Comparison of ENCODE assay signal across 2 cellular contexts in the genomic region with DNA sequence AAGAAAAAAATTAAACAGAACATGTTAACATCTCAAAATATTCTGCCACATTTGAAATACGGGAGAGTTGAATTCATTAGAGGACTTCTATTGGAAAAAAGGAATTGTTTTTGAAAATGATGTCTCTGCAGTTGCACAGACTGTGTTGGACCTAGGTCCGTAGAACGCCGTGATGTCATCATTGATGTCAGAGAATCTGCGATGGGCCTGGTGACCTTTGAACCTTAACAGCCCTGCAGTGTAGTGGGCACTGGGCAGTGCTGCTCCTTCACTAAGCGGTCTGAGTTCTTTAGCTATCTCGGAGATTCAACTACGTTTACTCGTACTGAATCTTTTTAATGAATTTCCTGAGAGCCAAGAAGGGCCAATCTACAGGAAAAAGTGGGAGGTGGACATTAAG.
TF ChIP-seq lines count a peak whose summit lies in the region.

FAM170A (plus strand) TSS at position 220 of the 400 bp plus-strand sequence. CDS start 211 bp downstream, outside the sequence.

TF ChIP-seq in HepG2, 621 proteins besides CTCF, POLR2A, EP300 and RAD21:
- TF ChIP-seq ZNF609 (CRISPR knock-in tag; IDR thresholded peaks at IDR 0.05; ENCODE audit: borderline replicate concordance) (no peak), TP53 (CRISPR knock-in tag; conservative IDR thresholded peaks at IDR 0.05) (no peak), CBX1 (IDR thresholded peaks at IDR 0.05; ENCODE audit: low read depth) (no peak), CREB1 (IDR thresholded peaks at IDR 0.05) (peak; percentile 57), CREB1 (CRISPR knock-in tag; IDR thresholded peaks at IDR 0.05) (no peak), ZNF577 (CRISPR knock-in tag; IDR thresholded peaks at IDR 0.05; ENCODE audit: borderline replicate concordance, low read depth) (no peak)
TF ChIP-seq in HepG2: peak in this region for 1.

TF ChIP-seq in K562, 482 proteins besides CTCF, POLR2A, EP300 and RAD21:
- TF ChIP-seq PTRF (tag; IDR thresholded peaks at IDR 0.05) (no peak), BRD4 (IDR thresholded peaks at IDR 0.05) (no peak), DACH1 (IDR thresholded peaks at IDR 0.05; ENCODE audit: partially characterized antibody) (no peak), NR2C1 (IDR thresholded peaks at IDR 0.05) (peak; percentile 54), NR2C1 (tag; IDR thresholded peaks at IDR 0.05) (peak; percentile 77), RBM34 (IDR thresholded peaks at IDR 0.05; ENCODE audit: borderline replicate concordance, insufficient read depth, low read length) (no peak), CTBP1 (IDR thresholded peaks at IDR 0.05; ENCODE audit: borderline replicate concordance) (no peak)
- TF ChIP-seq, protein P1, sequence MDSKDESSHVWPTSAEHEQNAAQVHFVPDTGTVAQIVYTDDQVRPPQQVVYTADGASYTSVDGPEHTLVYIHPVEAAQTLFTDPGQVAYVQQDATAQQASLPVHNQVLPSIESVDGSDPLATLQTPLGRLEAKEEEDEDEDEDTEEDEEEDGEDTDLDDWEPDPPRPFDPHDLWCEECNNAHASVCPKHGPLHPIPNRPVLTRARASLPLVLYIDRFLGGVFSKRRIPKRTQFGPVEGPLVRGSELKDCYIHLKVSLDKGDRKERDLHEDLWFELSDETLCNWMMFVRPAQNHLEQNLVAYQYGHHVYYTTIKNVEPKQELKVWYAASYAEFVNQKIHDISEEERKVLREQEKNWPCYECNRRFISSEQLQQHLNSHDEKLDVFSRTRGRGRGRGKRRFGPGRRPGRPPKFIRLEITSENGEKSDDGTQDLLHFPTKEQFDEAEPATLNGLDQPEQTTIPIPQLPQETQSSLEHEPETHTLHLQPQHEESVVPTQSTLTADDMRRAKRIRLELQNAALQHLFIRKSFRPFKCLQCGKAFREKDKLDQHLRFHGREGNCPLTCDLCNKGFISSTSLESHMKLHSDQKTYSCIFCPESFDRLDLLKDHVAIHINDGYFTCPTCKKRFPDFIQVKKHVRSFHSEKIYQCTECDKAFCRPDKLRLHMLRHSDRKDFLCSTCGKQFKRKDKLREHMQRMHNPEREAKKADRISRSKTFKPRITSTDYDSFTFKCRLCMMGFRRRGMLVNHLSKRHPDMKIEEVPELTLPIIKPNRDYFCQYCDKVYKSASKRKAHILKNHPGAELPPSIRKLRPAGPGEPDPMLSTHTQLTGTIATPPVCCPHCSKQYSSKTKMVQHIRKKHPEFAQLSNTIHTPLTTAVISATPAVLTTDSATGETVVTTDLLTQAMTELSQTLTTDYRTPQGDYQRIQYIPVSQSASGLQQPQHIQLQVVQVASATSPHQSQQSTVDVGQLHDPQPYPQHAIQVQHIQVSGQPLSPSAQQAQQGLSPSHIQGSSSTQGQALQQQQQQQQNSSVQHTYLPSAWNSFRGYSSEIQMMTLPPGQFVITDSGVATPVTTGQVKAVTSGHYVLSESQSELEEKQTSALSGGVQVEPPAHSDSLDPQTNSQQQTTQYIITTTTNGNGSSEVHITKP (IDR thresholded peaks at IDR 0.05; ENCODE audit: partially characterized antibody), result no peak
